Comparison of ENCODE assay signal across 27 cellular contexts in the genomic region with DNA sequence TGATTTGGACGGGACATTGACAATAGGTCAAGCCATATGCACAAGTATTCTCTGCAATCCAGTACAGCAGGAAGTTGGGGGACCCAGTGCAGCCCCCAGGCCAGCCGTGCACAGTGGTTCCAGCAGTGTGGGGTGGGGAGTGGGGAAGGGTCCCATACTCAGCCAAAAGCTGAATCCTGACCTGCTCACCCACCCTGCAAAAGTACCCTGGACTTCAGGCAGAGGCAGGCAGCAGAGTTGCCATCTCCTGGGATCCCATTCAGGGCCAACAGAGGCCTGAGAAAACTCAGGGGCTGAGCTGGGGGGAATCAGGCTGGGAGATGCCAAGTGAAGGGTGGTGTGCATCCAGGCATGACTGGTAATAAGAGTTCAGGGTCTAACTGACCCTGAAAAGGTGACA.
"Had no signal": no experiment of that assay in that cellular context is flagged by ENCODE, and none has a peak within 500 bp of the region (broad histone marks: within the 10 kb centered on the region; RNA-seq: fewer than 3 reads in every experiment).

No MANE protein-coding gene starts in this region.

- H3K4me1 Mint-ChIP-seq: naive thymus-derived CD4-positive, alpha-beta T cell; natural killer cell; nephron; neural progenitor cell; stimulated activated memory B cell treated with anti-CD40 and anti-IgM and Interleukin-4, amounts not matched to agents 10 μg/mL and 1 μg/mL and 100 μg/mL, for 72 hours; stimulated activated naive CD8-positive, alpha-beta T cell treated with anti-CD3 and anti-CD28 coated beads, Interleukin-15, amount 100 ng/mL, for 72 hours had no signal

- H3K27me3 ChIP-seq: neural progenitor cell, pancreas, right lobe of liver, testis had no signal

- H3K27me3 Mint-ChIP-seq: type B pancreatic cell had no signal

- H3K4me3 Mint-ChIP-seq: naive thymus-derived CD4-positive, alpha-beta T cell; natural killer cell; nephron; neural progenitor cell; stimulated activated memory B cell treated with anti-CD40 and anti-IgM and Interleukin-4, amounts not matched to agents 10 μg/mL and 1 μg/mL and 100 μg/mL, for 72 hours; stimulated activated naive CD8-positive, alpha-beta T cell treated with anti-CD3 and anti-CD28 coated beads, Interleukin-15, amount 100 ng/mL, for 72 hours; type B pancreatic cell had no signal

- H3K4me1 ChIP-seq: neural progenitor cell, pancreas, prostate gland, suprapubic skin, testis, tibial artery, transverse colon, vagina had no signal

- H3K9me3 ChIP-seq: pancreas, prostate gland, right lobe of liver, sigmoid colon, suprapubic skin, testis, tibial artery, transverse colon, vagina had no signal

- H3K36me3 ChIP-seq: neural progenitor cell, pancreas, prostate gland, right lobe of liver, sigmoid colon, suprapubic skin, tibial artery, transverse colon, vagina had no signal

- ATAC-seq: naive thymus-derived CD4-positive, alpha-beta T cell; pancreas; right cardiac atrium; stimulated activated memory B cell treated with anti-CD40 and anti-IgM and Interleukin-4, amounts not matched to agents 10 μg/mL and 1 μg/mL and 100 μg/mL, for 72 hours had no signal

- H3K9ac ChIP-seq: neural progenitor cell had no signal

- H3K27ac Mint-ChIP-seq: naive thymus-derived CD4-positive, alpha-beta T cell; natural killer cell; nephron; neural progenitor cell; stimulated activated memory B cell treated with anti-CD40 and anti-IgM and Interleukin-4, amounts not matched to agents 10 μg/mL and 1 μg/mL and 100 μg/mL, for 72 hours; stimulated activated naive CD8-positive, alpha-beta T cell treated with anti-CD3 and anti-CD28 coated beads, Interleukin-15, amount 100 ng/mL, for 72 hours; type B pancreatic cell had no signal

- H3K36me3 Mint-ChIP-seq: naive thymus-derived CD4-positive, alpha-beta T cell; natural killer cell; neural progenitor cell; stimulated activated memory B cell treated with anti-CD40 and anti-IgM and Interleukin-4, amounts not matched to agents 10 μg/mL and 1 μg/mL and 100 μg/mL, for 72 hours; type B pancreatic cell had no signal

- H3K27ac ChIP-seq: neural progenitor cell, pancreas, prostate gland, right lobe of liver, sigmoid colon, suprapubic skin, testis, tibial artery, transverse colon, vagina had no signal

- H3K9me3 Mint-ChIP-seq: naive thymus-derived CD4-positive, alpha-beta T cell; natural killer cell; stimulated activated memory B cell treated with anti-CD40 and anti-IgM and Interleukin-4, amounts not matched to agents 10 μg/mL and 1 μg/mL and 100 μg/mL, for 72 hours; stimulated activated naive CD8-positive, alpha-beta T cell treated with anti-CD3 and anti-CD28 coated beads, Interleukin-15, amount 100 ng/mL, for 72 hours had no signal

- H3K4me3 ChIP-seq: neural progenitor cell, pancreas, prostate gland, right lobe of liver, sigmoid colon, suprapubic skin, testis, tibial artery, transverse colon, vagina had no signal

- DNase-seq: naive thymus-derived CD4-positive, alpha-beta T cell; natural killer cell; occipital lobe; pancreas; right cardiac atrium; right lobe of liver; sigmoid colon; small intestine; stimulated activated CD4-positive, alpha-beta T cell treated with anti-CD3 and anti-CD28 coated beads, Interleukin-12 subunit alpha, Interleukin-12 subunit beta, amount 100 ng/mL, for 4 hours; stimulated activated CD4-positive, alpha-beta T cell treated with anti-CD3 and anti-CD28 coated beads, Interleukin-1b, Interleukin-23, amount 100 ng/mL, for 48 hours; stimulated activated CD4-positive, alpha-beta T cell treated with anti-CD3 and anti-CD28 coated beads, Interleukin-4, amount 100 ng/mL, for 1 hour; stimulated activated CD4-positive, alpha-beta T cell treated with anti-CD3 and anti-CD28 coated beads, Interleukin-4, amount 100 ng/mL, for 4 hours; stimulated activated CD8-positive, alpha-beta memory T cell treated with anti-CD3 and anti-CD28 coated beads, Interleukin-4, amount 100 ng/mL, for 48 hours; stimulated activated naive CD4-positive, alpha-beta T cell; stimulated activated naive CD8-positive, alpha-beta T cell treated with anti-CD3 and anti-CD28 coated beads, Interleukin-15, amount 100 ng/mL, for 72 hours; stimulated activated naive CD8-positive, alpha-beta T cell treated with anti-CD3 and anti-CD28 coated beads, Interleukin-15, Interleukin-2, amounts not matched to agents 100 U/mL and 50 U/mL, for 24 hours; substantia nigra; testis; tibial artery; transverse colon had no signal

- FAIRE-seq: pancreas, small intestine had no signal
